In genomic region chr5:170638454-170639220, GRCh38 we compare ENCODE assay signal across 8 cellular contexts.
DNase-seq lines count a peak whose midpoint lies in the region; ATAC-seq and TF ChIP-seq lines count a peak whose summit lies in the region.

No MANE protein-coding gene starts in this region.

- H3K9me3 ChIP-seq in SJCRH30 (replicated peaks) (no peaks in the 10 kb centered on the region), prostate gland (no peaks in the 10 kb centered on the region)

- H3K27me3 ChIP-seq in SJCRH30, result no peaks in the 10 kb centered on the region
- no peaks in the 10 kb centered on the region for H3K27me3 ChIP-seq in prostate gland (replicated peaks; ENCODE audit: insufficient read depth)

- peak; percentile 51 to 82 (median 60) for TF ChIP-seq CTCF in prostate gland (IDR thresholded peaks at IDR 0.05)

- H3K4me3 ChIP-seq in SJCRH30 (no peak overlapping the region), prostate gland (no peak overlapping the region)

- H3K4me1 ChIP-seq in SJCRH30 (peaks cover 11% of the 10 kb centered on the region; the same call in 1 of the 2 replicates), prostate gland (replicated peaks) (no peaks in the 10 kb centered on the region)

- peak; percentile 80 for ATAC-seq in GM19043 (IDR thresholded peaks at IDR 0.05; ENCODE audit: low read depth, unreplicated experiment)
- ATAC-seq in Right ventricle myocardium superior (ENCODE audit: poor library complexity), result peak; percentile 79

- H3K36me3 ChIP-seq in SJCRH30, result no peaks in the 10 kb centered on the region
- H3K36me3 ChIP-seq in prostate gland, result no peaks in the 10 kb centered on the region

- DNase-seq in C1 segment of cervical spinal cord (lab: John Stamatoyannopoulos, UW), result peak in 11 of 14 donors; percentile 16 to 62 (median 39)
- peak; percentile 18 for DNase-seq in HS-5 (ENCODE audit: low read depth)
- DNase-seq in SJCRH30, result peak; percentile 71 to 85
- DNase-seq in activated naive CD4-positive, alpha-beta T cell treated with Interleukin-2 at 50 U/mL for 16 hours, result peak; percentile 63
- DNase-seq in Right ventricle myocardium superior, result peak; percentile 72
- peak; percentile 47 for DNase-seq in prostate gland (ENCODE audit: low spot score)
- DNase-seq in cortex of kidney (lab: John Stamatoyannopoulos, UW), result no peak

- TF ChIP-seq POLR2A in prostate gland (IDR thresholded peaks at IDR 0.05), result no peak

- intact Hi-C loops in Right ventricle myocardium superior (cut with DNase I), result loop anchor here (5.0 kb wide), 1 partner anchor 154 kb away; no protein-coding TSS in a partner anchor
- intact Hi-C loops in prostate gland (cut with DNase I), result loop anchor here (5.0 to 10.0 kb wide), 2 partner anchors 154 to 544 kb away; no protein-coding TSS in a partner anchor

- WGBS in prostate gland, result 37% methylated on average over 15 of the region's 15 CpGs

- no peak overlapping the region for H3K27ac ChIP-seq in SJCRH30
- H3K27ac ChIP-seq in prostate gland, result no peak overlapping the region
